In the genomic region with DNA sequence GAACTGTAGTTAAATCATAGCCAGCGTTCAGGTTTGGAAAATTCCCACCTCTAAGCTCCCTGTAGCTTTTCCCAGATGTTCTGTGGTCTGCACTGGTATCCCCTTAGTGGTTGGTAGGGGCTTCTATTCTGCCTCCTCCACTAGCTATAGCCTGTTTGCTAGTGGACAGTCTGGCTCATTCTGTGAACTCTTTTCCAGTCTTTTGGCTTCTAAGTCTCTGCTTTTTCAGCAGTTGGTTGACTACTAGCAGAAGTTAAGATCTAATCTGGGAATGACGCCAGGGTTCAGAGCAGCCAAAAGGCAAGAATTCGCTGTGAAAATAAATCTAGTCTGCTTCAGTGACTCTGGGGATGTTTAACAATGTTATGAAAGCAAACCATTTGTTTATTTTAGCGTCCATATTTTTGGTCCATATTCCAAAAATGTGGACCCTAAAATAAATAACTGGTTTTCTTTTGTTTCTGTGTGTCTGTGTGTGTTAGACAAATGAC, we compare ENCODE assay signal across 14 cellular contexts.
DNase-seq lines count a peak whose midpoint lies in the region; ATAC-seq and TF ChIP-seq lines count a peak whose summit lies in the region.
"Had no signal": no experiment of that assay in that cellular context is flagged by ENCODE, and none has a peak within 500 bp of the region (broad histone marks: within the 10 kb centered on the region; RNA-seq: fewer than 3 reads in every experiment).

No MANE protein-coding gene starts in this region.

- H3K27me3 Mint-ChIP-seq in stimulated activated memory B cell treated with anti-CD40 and anti-IgM and Interleukin-4, amounts not matched to agents 10 μg/mL and 1 μg/mL and 100 μg/mL, for 72 hours, result no peaks in the 10 kb centered on the region
- H3K27me3 Mint-ChIP-seq in CD4-positive, alpha-beta T cell, result no peaks in the 10 kb centered on the region
- H3K27me3 Mint-ChIP-seq in effector memory CD8-positive, alpha-beta T cell, result peaks cover 0 to 15% of the 10 kb centered on the region in 2 donors
- H3K27me3 Mint-ChIP-seq: type B pancreatic cell had no signal

- DNase-seq in Ammon's horn (ENCODE audit: low spot score) (peak; percentile 63), NCI-H1105 (lab: John Stamatoyannopoulos, UW) (peak; percentile 17), epithelial cell of proximal tubule (ENCODE audit: low read depth) (peak; percentile 58), middle frontal gyrus (ENCODE audit: extremely low spot score, low spot score) (peak; percentile 24), NCI-H510A (lab: John Stamatoyannopoulos, UW) (no peak)
- no peak for DNase-seq in CD4-positive, alpha-beta T cell
- no peak for DNase-seq in effector memory CD8-positive, alpha-beta T cell
- DNase-seq: activated CD4-positive, alpha-beta T cell treated with anti-CD3 and anti-CD28 coated beads for 36 hours; activated naive CD4-positive, alpha-beta T cell treated with Interleukin-2 at 50 U/mL for 16 hours; NCI-H1694 treated with DMSO at 0.1 percent for 48 hours; SHP77 treated with DMSO at 0.1 percent for 48 hours had no signal

- no peaks in the 10 kb centered on the region for H3K36me3 Mint-ChIP-seq in stimulated activated memory B cell treated with anti-CD40 and anti-IgM and Interleukin-4, amounts not matched to agents 10 μg/mL and 1 μg/mL and 100 μg/mL, for 72 hours
- no peaks in the 10 kb centered on the region for H3K36me3 Mint-ChIP-seq in CD4-positive, alpha-beta T cell (ENCODE audit: low read depth)
- H3K36me3 Mint-ChIP-seq in effector memory CD8-positive, alpha-beta T cell (ENCODE audit: insufficient read depth), result no peaks in the 10 kb centered on the region
- H3K36me3 Mint-ChIP-seq: neural progenitor cell, type B pancreatic cell had no signal

- H3K4me3 Mint-ChIP-seq in stimulated activated memory B cell treated with anti-CD40 and anti-IgM and Interleukin-4, amounts not matched to agents 10 μg/mL and 1 μg/mL and 100 μg/mL, for 72 hours, result no peak overlapping the region
- H3K4me3 Mint-ChIP-seq in CD4-positive, alpha-beta T cell, result no peak overlapping the region
- no peak overlapping the region for H3K4me3 Mint-ChIP-seq in effector memory CD8-positive, alpha-beta T cell
- H3K4me3 Mint-ChIP-seq: activated CD4-positive, alpha-beta T cell treated with anti-CD3 and anti-CD28 coated beads for 36 hours; neural progenitor cell; type B pancreatic cell had no signal

- H3K27ac Mint-ChIP-seq in stimulated activated memory B cell treated with anti-CD40 and anti-IgM and Interleukin-4, amounts not matched to agents 10 μg/mL and 1 μg/mL and 100 μg/mL, for 72 hours, result no peak overlapping the region
- no peak overlapping the region for H3K27ac Mint-ChIP-seq in CD4-positive, alpha-beta T cell
- no peak overlapping the region for H3K27ac Mint-ChIP-seq in effector memory CD8-positive, alpha-beta T cell
- H3K27ac Mint-ChIP-seq: activated CD4-positive, alpha-beta T cell treated with anti-CD3 and anti-CD28 coated beads for 36 hours; neural progenitor cell; type B pancreatic cell had no signal

- H3K4me1 Mint-ChIP-seq in stimulated activated memory B cell treated with anti-CD40 and anti-IgM and Interleukin-4, amounts not matched to agents 10 μg/mL and 1 μg/mL and 100 μg/mL, for 72 hours, result no peaks in the 10 kb centered on the region
- H3K4me1 Mint-ChIP-seq in CD4-positive, alpha-beta T cell (ENCODE audit: low read depth), result no peaks in the 10 kb centered on the region
- H3K4me1 Mint-ChIP-seq in effector memory CD8-positive, alpha-beta T cell (ENCODE audit: low read depth in 2 of 2), result no peaks in the 10 kb centered on the region
- H3K4me1 Mint-ChIP-seq: activated CD4-positive, alpha-beta T cell treated with anti-CD3 and anti-CD28 coated beads for 36 hours; neural progenitor cell had no signal

- no peak for TF ChIP-seq CTCF in epithelial cell of proximal tubule (conservative IDR thresholded peaks at IDR 0.05; ENCODE audit: low read depth, low read length)
- TF ChIP-seq CTCF in CD4-positive, alpha-beta T cell (IDR thresholded peaks at IDR 0.05), result no peak

- no peaks in the 10 kb centered on the region for H3K27me3 ChIP-seq in CD4-positive, alpha-beta T cell (ENCODE audit: control insufficient read depth, insufficient read depth, low read length)
- H3K27me3 ChIP-seq: neural progenitor cell had no signal

- H3K27ac ChIP-seq in CD4-positive, alpha-beta T cell (ENCODE audit: low read depth, low read length), result no peak overlapping the region
- H3K27ac ChIP-seq: neural progenitor cell had no signal

- POLR2A ChIA-PET in CD4-positive, alpha-beta T cell (lab: Charles Lee), result no interaction called here

- peaks cover 3% of the 10 kb centered on the region for H3K9me3 ChIP-seq in CD4-positive, alpha-beta T cell (ENCODE audit: control insufficient read depth, low read length)

- H3K4me3 ChIP-seq in epithelial cell of proximal tubule (ENCODE audit: low read depth, low read length), result no peak overlapping the region
- H3K4me3 ChIP-seq: neural progenitor cell had no signal

- no peak for ATAC-seq in stimulated activated memory B cell treated with anti-CD40 and anti-IgM and Interleukin-4, amounts not matched to agents 10 μg/mL and 1 μg/mL and 100 μg/mL, for 72 hours
- ATAC-seq in CD4-positive, alpha-beta T cell (ENCODE audit: poor library complexity), result no peak
- ATAC-seq in effector memory CD8-positive, alpha-beta T cell (replicated peaks), result no peak
- ATAC-seq: activated CD4-positive, alpha-beta T cell treated with anti-CD3 and anti-CD28 coated beads for 36 hours had no signal

- intact Hi-C loops in CD4-positive, alpha-beta T cell (cut with DNase I, micrococcal nuclease), result no loop called here

- no peaks in the 10 kb centered on the region for H3K9me3 Mint-ChIP-seq in stimulated activated memory B cell treated with anti-CD40 and anti-IgM and Interleukin-4, amounts not matched to agents 10 μg/mL and 1 μg/mL and 100 μg/mL, for 72 hours
- H3K9me3 Mint-ChIP-seq in CD4-positive, alpha-beta T cell, result peaks cover 3% of the 10 kb centered on the region
- peaks cover 6 to 7% of the 10 kb centered on the region in 2 donors for H3K9me3 Mint-ChIP-seq in effector memory CD8-positive, alpha-beta T cell
- H3K9me3 Mint-ChIP-seq: neural progenitor cell had no signal

- CTCF ChIA-PET in CD4-positive, alpha-beta T cell (lab: Charles Lee), result no interaction called here

Comparison
In these comparisons a context has a peak if more than half of its experiments do, and no peak if none do; other contexts are left out.
1. DNase-seq: peak in Ammon's horn (single experiment), NCI-H1105 (single experiment), epithelial cell of proximal tubule (single experiment) and middle frontal gyrus (single experiment); none in CD4-positive, alpha-beta T cell (0 of 10), NCI-H510A (single experiment) and effector memory CD8-positive, alpha-beta T cell (0 of 3).